In the genomic region with DNA sequence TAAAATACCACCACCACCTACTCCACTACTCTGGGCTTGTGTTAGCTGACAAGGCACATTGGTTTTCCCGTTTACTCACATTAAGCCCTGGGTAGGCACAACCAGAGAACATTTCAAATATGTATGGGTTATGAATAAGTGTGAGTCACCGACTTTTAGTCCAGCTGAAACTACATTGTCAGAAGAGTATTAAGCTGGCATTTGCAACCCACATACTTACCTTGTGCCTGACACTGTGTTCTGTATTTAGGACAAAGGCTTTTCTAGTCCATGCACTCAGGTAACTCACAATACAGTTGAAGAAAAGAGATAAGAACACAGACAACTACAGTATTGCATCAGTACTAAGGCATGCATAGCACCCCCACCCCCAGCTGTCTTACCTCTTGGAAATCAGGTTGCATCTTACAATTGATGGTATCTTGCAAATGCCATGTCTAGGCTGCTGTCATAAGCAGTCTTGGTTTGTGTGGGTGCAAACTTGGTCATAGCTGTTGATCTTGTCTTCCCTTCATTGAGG, we compare ENCODE assay signal across 10 cellular contexts. TPM values are rescaled to one million over a fixed set of nuclear protein-coding genes. Genes with fewer than 3 reads are reported as not detected.
DNase-seq lines count a peak whose midpoint lies in the region; ATAC-seq and TF ChIP-seq lines count a peak whose summit lies in the region.
"Had no signal": no experiment of that assay in that cellular context is flagged by ENCODE, and none has a peak within 500 bp of the region (broad histone marks: within the 10 kb centered on the region; RNA-seq: fewer than 3 reads in every experiment).

No MANE protein-coding gene starts in this region.

- no peak overlapping the region for H3K4me3 ChIP-seq in kidney epithelial cell (ENCODE audit: low read depth, low read length)

- peak overlapping the region in 1 of 2 donors; percentile 18 for H3K27ac Mint-ChIP-seq in activated naive CD4-positive, alpha-beta T cell treated with anti-CD3 and anti-CD28 coated beads, Interleukin-2, amount 50 U/mL, for 72 hours
- H3K27ac Mint-ChIP-seq: CD4-positive, alpha-beta memory T cell had no signal

- H3K36me3 ChIP-seq in kidney epithelial cell (ENCODE audit: control insufficient read depth, insufficient read depth, low read length): no peaks in the 10 kb centered on the region

- H3K27me3 ChIP-seq in kidney epithelial cell (ENCODE audit: control insufficient read depth, insufficient read depth, low read length): no peaks in the 10 kb centered on the region

- peaks cover 0 to 12% of the 10 kb centered on the region in 2 donors for H3K9me3 Mint-ChIP-seq in activated naive CD4-positive, alpha-beta T cell treated with anti-CD3 and anti-CD28 coated beads, Interleukin-2, amount 50 U/mL, for 72 hours
- H3K9me3 Mint-ChIP-seq: CD4-positive, alpha-beta memory T cell had no signal

- no peaks in the 10 kb centered on the region for H3K36me3 Mint-ChIP-seq in activated naive CD4-positive, alpha-beta T cell treated with anti-CD3 and anti-CD28 coated beads, Interleukin-2, amount 50 U/mL, for 72 hours
- H3K36me3 Mint-ChIP-seq: CD4-positive, alpha-beta memory T cell had no signal

- DNase-seq in activated naive CD4-positive, alpha-beta T cell treated with Interleukin-2 at 50 U/mL for 16 hours: peak; percentile 30
- no peak for DNase-seq in activated naive CD4-positive, alpha-beta T cell (lab: John Stamatoyannopoulos, UW)
- peak in 1 of 2 donors; percentile 8 for DNase-seq in activated naive CD4-positive, alpha-beta T cell treated with anti-CD3 and anti-CD28 coated beads, Interleukin-2, amount 50 U/mL, for 72 hours (ENCODE audit: low spot score in 2 of 2)
- DNase-seq in kidney epithelial cell (ENCODE audit: low read depth): peak; percentile 29
- DNase-seq in stromal cell of bone marrow (ENCODE audit: low read depth): peak; percentile 78
- no peak for DNase-seq in NOMO-1 treated with DMSO at 0.1 percent for 48 hours (lab: John Stamatoyannopoulos, UW; ENCODE audit: unreplicated experiment)
- DNase-seq in NCI-H2227 (lab: John Stamatoyannopoulos, UW; ENCODE audit: unreplicated experiment): no peak
- DNase-seq: NCI-H146 had no signal

- TF ChIP-seq CTCF in kidney epithelial cell (IDR thresholded peaks at IDR 0.05; ENCODE audit: insufficient read depth, low read length, poor library complexity, severe bottlenecking): no peak

- peak; percentile 97 to 98 for ATAC-seq in activated naive CD4-positive, alpha-beta T cell treated with anti-CD3 and anti-CD28 coated beads, Interleukin-2, amount 50 U/mL, for 72 hours
- no peak for ATAC-seq in GM21447 (IDR thresholded peaks at IDR 0.05; ENCODE audit: unreplicated experiment)

RNA-seq across cellular contexts. Expression of a gene that starts 40.3 kb away (rescaled TPM):
- total RNA-seq in activated naive CD4-positive, alpha-beta T cell treated with anti-CD3 and anti-CD28 coated beads, Interleukin-2, amount 50 U/mL, for 72 hours: 10 to 100 TPM; 34.6 to 38.5 TPM
- total RNA-seq in kidney epithelial cell: 3.7 and 5.2 TPM in 2 replicates

Comparison
In these comparisons a context has a peak if more than half of its experiments do, and no peak if none do; other contexts are left out.
1. DNase-seq: peak in activated naive CD4-positive, alpha-beta T cell treated with Interleukin-2 at 50 U/mL for 16 hours (single experiment), kidney epithelial cell (single experiment) and stromal cell of bone marrow (single experiment); none in activated naive CD4-positive, alpha-beta T cell (0 of 4), NOMO-1 treated with DMSO at 0.1 percent for 48 hours (single experiment) and NCI-H2227 (single experiment).